In the genomic region with DNA sequence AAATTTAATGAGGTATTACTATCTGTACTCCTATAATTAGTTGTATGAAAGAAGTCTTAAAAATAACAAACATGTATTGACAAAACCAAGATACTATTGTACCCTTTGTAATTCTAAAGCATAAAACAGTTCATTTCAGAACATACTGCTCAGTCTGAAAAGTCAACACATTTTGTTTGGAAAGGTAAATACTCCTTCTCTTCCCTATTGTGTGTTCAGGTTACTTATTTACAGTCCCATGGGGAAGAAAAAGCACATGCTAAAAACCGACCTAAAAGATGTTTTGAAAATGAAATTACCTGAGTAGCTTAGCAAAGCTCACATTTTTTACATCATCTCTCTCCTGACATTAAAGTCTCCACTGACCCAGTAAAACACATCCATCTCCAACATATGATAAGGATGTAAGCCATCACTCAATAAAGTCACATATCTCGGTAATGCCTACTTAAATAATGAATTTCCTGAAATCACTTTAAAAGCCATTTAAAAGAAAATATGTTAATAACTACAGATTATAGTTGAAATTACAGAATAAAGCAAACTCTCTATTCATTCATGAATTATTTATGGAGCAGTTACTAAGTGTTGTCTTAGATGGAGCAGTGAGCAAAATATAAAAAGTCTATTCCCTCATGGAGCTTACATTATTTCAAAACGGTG, we compare ENCODE assay signal across 1 cellular context.
TF ChIP-seq lines count a peak whose summit lies in the region.

No MANE protein-coding gene starts in this region.

TF ChIP-seq in WTC11, 78 proteins besides CTCF, POLR2A, EP300 and RAD21 (continued from another document):
- TF ChIP-seq, protein P1, sequence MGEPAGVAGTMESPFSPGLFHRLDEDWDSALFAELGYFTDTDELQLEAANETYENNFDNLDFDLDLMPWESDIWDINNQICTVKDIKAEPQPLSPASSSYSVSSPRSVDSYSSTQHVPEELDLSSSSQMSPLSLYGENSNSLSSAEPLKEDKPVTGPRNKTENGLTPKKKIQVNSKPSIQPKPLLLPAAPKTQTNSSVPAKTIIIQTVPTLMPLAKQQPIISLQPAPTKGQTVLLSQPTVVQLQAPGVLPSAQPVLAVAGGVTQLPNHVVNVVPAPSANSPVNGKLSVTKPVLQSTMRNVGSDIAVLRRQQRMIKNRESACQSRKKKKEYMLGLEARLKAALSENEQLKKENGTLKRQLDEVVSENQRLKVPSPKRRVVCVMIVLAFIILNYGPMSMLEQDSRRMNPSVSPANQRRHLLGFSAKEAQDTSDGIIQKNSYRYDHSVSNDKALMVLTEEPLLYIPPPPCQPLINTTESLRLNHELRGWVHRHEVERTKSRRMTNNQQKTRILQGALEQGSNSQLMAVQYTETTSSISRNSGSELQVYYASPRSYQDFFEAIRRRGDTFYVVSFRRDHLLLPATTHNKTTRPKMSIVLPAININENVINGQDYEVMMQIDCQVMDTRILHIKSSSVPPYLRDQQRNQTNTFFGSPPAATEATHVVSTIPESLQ (CRISPR knock-in tag; IDR thresholded peaks at IDR 0.05), result no peak
